ENCODE assay signal across 8 cellular contexts in the genomic region with DNA sequence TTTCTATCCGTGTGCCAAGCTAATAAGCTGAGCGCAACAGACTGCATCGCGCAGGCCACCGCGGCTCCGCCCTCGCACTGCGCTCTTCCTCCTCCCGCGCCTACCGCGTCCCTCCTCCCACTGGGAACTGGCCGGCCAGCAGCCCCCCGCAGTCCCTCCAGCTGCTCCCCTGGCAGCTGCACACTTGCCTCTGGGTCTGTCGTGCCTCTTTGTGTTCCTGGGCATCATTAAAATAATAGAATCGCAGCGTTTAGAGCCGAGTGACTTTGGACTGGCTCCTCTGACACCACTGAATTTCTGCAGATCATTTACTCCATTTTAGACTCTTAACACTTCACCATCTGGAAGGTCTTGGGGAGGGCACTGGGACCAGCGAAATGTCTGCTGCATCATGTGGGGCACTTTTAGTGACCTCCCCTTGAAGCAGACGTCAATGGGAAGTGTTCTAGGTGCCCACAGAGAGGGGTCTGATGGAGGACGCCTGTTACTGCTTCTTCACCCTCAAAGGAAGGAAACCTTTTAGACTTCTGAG. TPM values are rescaled to one million over a fixed set of nuclear protein-coding genes. Genes with fewer than 3 reads are reported as not detected.
DNase-seq lines count a peak whose midpoint lies in the region; ATAC-seq and TF ChIP-seq lines count a peak whose summit lies in the region.

No MANE protein-coding gene starts in this region.

- peak; percentile 93 for ATAC-seq in GM18511 (IDR thresholded peaks at IDR 0.05; ENCODE audit: unreplicated experiment)
- peak; percentile 84 for ATAC-seq in HG03097 (IDR thresholded peaks at IDR 0.05; ENCODE audit: low FRiP score, unreplicated experiment)

- POLR2A ChIA-PET in RWPE1 (lab: Yijun Ruan, JAX; ENCODE audit: low non-redundant PET) = no interaction called here

- TF ChIP-seq CTCF in RWPE1 (conservative IDR thresholded peaks at IDR 0.05; ENCODE audit: low read depth) = no peak
- TF ChIP-seq CTCF in choroid plexus epithelial cell (conservative IDR thresholded peaks at IDR 0.05; ENCODE audit: low read depth, low read length) = no peak

- H3K4me3 ChIP-seq in choroid plexus epithelial cell (ENCODE audit: low read depth, low read length) = peak overlapping the region; percentile 64

- H3K27ac ChIP-seq in RWPE1 (peak overlapping the region; percentile 60), temporal lobe (ENCODE audit: low read depth, low read length) (peak overlapping the region; percentile 77)

- in situ Hi-C loops in ACHN (cut with HindIII; ENCODE audit: low pct_ligation_motif_present, low pct_unique_long_range_greater_than_20kb, low sequenced_read_pairs) = no loop called here

- CTCF ChIA-PET in RWPE1 (lab: Yijun Ruan, JAX) = interaction anchor here (1.2 kb wide), 1 partner anchor 81 kb away, joined by 3 read pairs; no protein-coding TSS in a partner anchor

- DNase-seq in ACHN (peak; percentile 41), RWPE1 (ENCODE audit: low spot score) (no peak), choroid plexus epithelial cell (ENCODE audit: low read depth) (no peak), medulla oblongata (ENCODE audit: extremely low spot score) (peak; percentile 43), NCI-H187 (lab: John Stamatoyannopoulos, UW) (no peak)

RNA-seq across cellular contexts. Expression of gene NAB1, which starts 20.9 kb away (rescaled TPM):
- total RNA-seq in temporal lobe = 44.7 TPM

Comparison
In these comparisons a context has a peak if more than half of its experiments do, and no peak if none do; other contexts are left out.
1. DNase-seq: peak in ACHN (single experiment) and medulla oblongata (single experiment); none in RWPE1 (single experiment), choroid plexus epithelial cell (single experiment) and NCI-H187 (0 of 2).